Comparison of ENCODE assay signal across 9 cellular contexts in the genomic region with DNA sequence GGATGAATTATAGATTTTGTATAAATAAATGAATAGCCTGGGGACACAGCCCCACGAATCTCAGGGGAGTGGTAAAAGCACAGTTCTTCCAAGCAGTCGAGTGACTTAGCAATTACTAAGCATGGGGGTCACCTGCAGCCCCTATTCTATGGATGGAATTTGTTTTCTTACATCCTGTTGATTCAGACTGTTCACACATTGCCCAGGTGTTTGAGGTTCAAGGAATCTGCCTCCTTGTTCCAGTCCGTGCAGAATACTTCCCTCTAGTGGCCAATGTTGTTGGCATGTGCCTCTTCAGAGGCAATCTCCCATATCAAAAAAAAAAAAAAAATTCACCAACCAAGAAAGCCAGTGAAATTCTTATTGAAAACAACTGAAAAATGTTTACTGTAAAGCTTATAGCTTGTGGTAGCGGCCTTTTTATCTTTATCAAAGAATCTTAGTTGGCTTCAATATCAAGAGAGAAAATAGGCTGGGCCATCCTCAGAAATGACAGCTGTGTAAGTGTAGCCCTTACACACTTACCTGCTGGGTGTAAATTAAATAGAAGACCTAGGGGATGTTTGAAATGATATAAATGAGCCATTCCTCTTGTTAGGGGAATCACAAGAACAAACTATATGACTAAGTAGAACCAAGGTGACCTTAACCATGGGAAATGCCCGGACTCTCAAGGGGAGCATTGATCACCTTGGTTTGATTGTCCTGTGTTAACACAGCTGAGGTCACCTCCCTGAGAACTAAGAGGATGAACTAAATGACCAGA. TPM values are rescaled to one million over a fixed set of nuclear protein-coding genes. Genes with fewer than 3 reads are reported as not detected.
DNase-seq lines count a peak whose midpoint lies in the region; ATAC-seq, FAIRE-seq and TF ChIP-seq lines count a peak whose summit lies in the region.
"Had no signal": no experiment of that assay in that cellular context is flagged by ENCODE, and none has a peak within 500 bp of the region (broad histone marks: within the 10 kb centered on the region; RNA-seq: fewer than 3 reads in every experiment).

No MANE protein-coding gene starts in this region.

- in situ Hi-C loops in HepG2 (cut with HindIII; ENCODE audit: extremely low pct_ligation_motif_present, low pct_unique_long_range_greater_than_20kb): no loop called here

- TF ChIP-seq POLR2A in HepG2 (IDR thresholded peaks at IDR 0.05; ENCODE audit: insufficient read depth in 1 of 2, low read depth in 2 of 2, low read length in 2 of 2) (no peak), uterus (IDR thresholded peaks at IDR 0.05) (no peak)

- no peaks in the 10 kb centered on the region for H4K20me1 ChIP-seq in HepG2 (ENCODE audit: insufficient read depth, low read length)

- no TSS peak for BruUV-seq in HepG2 (replicated peaks; lab: Mats Ljungman, UMichigan)

- H3K36me3 ChIP-seq in RWPE2 (ENCODE audit: low read depth): no peaks in the 10 kb centered on the region
- H3K36me3 ChIP-seq in HepG2 (replicated peaks in 1 of 2; ENCODE audit: control insufficient read depth in 1 of 2, insufficient read depth in 2 of 2, low read length in 2 of 2): no peaks in the 10 kb centered on the region
- H3K36me3 ChIP-seq in uterus: no peaks in the 10 kb centered on the region

- TF ChIP-seq CTCF in RWPE2 (IDR thresholded peaks at IDR 0.05; ENCODE audit: poor library complexity, severe bottlenecking) (peak; percentile 90), HepG2 (CRISPR knock-in tag; IDR thresholded peaks at IDR 0.05) (peak; percentile 53), uterus (IDR thresholded peaks at IDR 0.05) (peak; percentile 27 to 45 (median 30))

- H3K27me3 ChIP-seq in RWPE2 (ENCODE audit: insufficient read depth, poor library complexity, severe bottlenecking): no peaks in the 10 kb centered on the region
- H3K27me3 ChIP-seq in HepG2 (ENCODE audit: control insufficient read depth in 1 of 2, insufficient read depth in 2 of 2, low read length in 2 of 2): no peaks in the 10 kb centered on the region; a peak in 1 of 5 replicates
- no peaks in the 10 kb centered on the region for H3K27me3 ChIP-seq in uterus

- POLR2A ChIA-PET in HepG2 (lab: Yijun Ruan, JAX): no interaction called here

- intact Hi-C loops in HepG2 (cut with micrococcal nuclease; ENCODE audit: unreplicated experiment) (loop anchor here (1.0 kb wide), 2 partner anchors 122 to 245 kb away; no protein-coding TSS in a partner anchor), uterus (cut with DNase I; ENCODE audit: low total_unique reads) (no loop called here)

- ATAC-seq in RWPE2 (ENCODE audit: low read depth) (peak; percentile 89), HepG2 (peak; percentile 80), HG03571 (IDR thresholded peaks at IDR 0.05; ENCODE audit: unreplicated experiment) (no peak)

- no peaks in the 10 kb centered on the region for H3K9me3 ChIP-seq in RWPE2 (ENCODE audit: severe bottlenecking)
- H3K9me3 ChIP-seq in HepG2 (ENCODE audit: low read length): no peaks in the 10 kb centered on the region
- H3K9me3 ChIP-seq in uterus: no peaks in the 10 kb centered on the region

- CTCF ChIA-PET in HepG2 (lab: Yijun Ruan, JAX; ENCODE audit: low intra/inter-chr PET ratio, low total read pairs): interaction anchor here (1.4 kb wide), 1 partner anchor 122 kb away, joined by 13 read pairs; no protein-coding TSS in a partner anchor

- peak; percentile 60 for FAIRE-seq in HepG2 (lab: Jason Lieb, UNC)

- H3K27ac ChIP-seq in RWPE2 (ENCODE audit: poor library complexity, severe bottlenecking): peak overlapping the region; percentile 8
- H3K27ac ChIP-seq in HepG2 (ENCODE audit: extremely low read length, insufficient read depth, low read length): no peak overlapping the region
- no peak overlapping the region for H3K27ac ChIP-seq in uterus

- no peak for TF ChIP-seq EP300 in HepG2 (IDR thresholded peaks at IDR 0.05; ENCODE audit: low read depth in 2 of 2, low read length in 2 of 2)
- no peak for TF ChIP-seq EP300 in HepG2 (CRISPR knock-in tag; IDR thresholded peaks at IDR 0.05; ENCODE audit: borderline replicate concordance)

- H3K4me2 ChIP-seq in HepG2 (ENCODE audit: low read depth, low read length): no peak overlapping the region

- H3K4me3 ChIP-seq in RWPE2 (ENCODE audit: severe bottlenecking): no peak overlapping the region
- H3K4me3 ChIP-seq in HepG2 (replicated peaks in 1 of 3; ENCODE audit: insufficient read depth in 1 of 3, low read depth in 2 of 3, low read length in 3 of 3): no peak overlapping the region
- no peak overlapping the region for H3K4me3 ChIP-seq in uterus

- H3K4me1 ChIP-seq in RWPE2 (ENCODE audit: insufficient read depth, poor library complexity, severe bottlenecking) (peaks cover 3% of the 10 kb centered on the region), HepG2 (ENCODE audit: insufficient read depth, low read length) (no peaks in the 10 kb centered on the region), uterus (no peaks in the 10 kb centered on the region)

- H3K9ac ChIP-seq in HepG2 (ENCODE audit: insufficient read depth, low read depth, low read length): no peak overlapping the region

- peak; percentile 31 for DNase-seq in stimulated activated CD4-positive, alpha-beta T cell treated with anti-CD3 and anti-CD28 coated beads, Interleukin-15, amount 100 ng/mL, for 24 hours
- no peak for DNase-seq in stimulated activated CD4-positive, alpha-beta T cell treated with anti-CD3 and anti-CD28 coated beads, Interleukin-2, amount 100 ng/mL, for 24 hours
- DNase-seq in Kasumi-1 (lab: John Stamatoyannopoulos, UW) (peak; percentile 81 to 89), RWPE2 (ENCODE audit: low spot score) (no peak), cerebellar cortex (ENCODE audit: low spot score) (peak; percentile 68), HepG2 (ENCODE audit: low spot score) (peak; percentile 20), uterus (no peak)

- TF ChIP-seq RAD21 in HepG2 (CRISPR knock-in tag; IDR thresholded peaks at IDR 0.05): no peak

- H3K79me2 ChIP-seq in HepG2 (ENCODE audit: insufficient read depth, low read length): no peaks in the 10 kb centered on the region

- H2AFZ ChIP-seq in HepG2 (ENCODE audit: low read length): no peak overlapping the region

- WGBS in HepG2 (ENCODE audit: low lambda C conversion rate): 3% methylated on average over 5 of the region's 5 CpGs

RNA-seq across cellular contexts. Expression of gene LIPM, which starts 7.8 kb away (rescaled TPM):
- not detected in 2 replicates for total RNA-seq in HepG2 (2016; rRNA removed; fragmentation: Illumina TruSeq; extraction: Trizol)
- total RNA-seq in HepG2 (2016; cell fraction: cytosol; rRNA removed; fragmentation: Illumina TruSeq; extraction: Trizol; ENCODE audit: low read depth): not detected in 2 replicates
- total RNA-seq in HepG2 (2016; cell fraction: insoluble cytoplasmic fraction; rRNA removed; fragmentation: Illumina TruSeq; extraction: Trizol): not detected in 2 replicates
- not detected in 2 replicates for total RNA-seq in HepG2 (2016; cell fraction: membrane; rRNA removed; fragmentation: Illumina TruSeq; extraction: Trizol)
- not detected in 2 replicates for total RNA-seq in HepG2 (2016; cell fraction: nucleus; rRNA removed; fragmentation: Illumina TruSeq; extraction: Trizol)
- not detected in 2 replicates for polyA plus RNA-seq in HepG2 (2011; rRNA removed)
- polyA plus RNA-seq in HepG2 (2011; cell fraction: cytosol; rRNA removed): not detected in 2 replicates
- not detected in 2 replicates for polyA plus RNA-seq in HepG2 (2011; cell fraction: nucleus; rRNA removed)
- not detected in 2 replicates for polyA plus RNA-seq in HepG2 (2012)
- not detected in 2 replicates for polyA plus RNA-seq in HepG2 (2016; cell fraction: cytosol; fragmentation: Illumina TruSeq; extraction: Trizol; ENCODE audit: low read depth)
- not detected in 2 replicates for polyA plus RNA-seq in HepG2 (2016; cell fraction: insoluble cytoplasmic fraction; fragmentation: Illumina TruSeq; extraction: Trizol; ENCODE audit: low read depth)
- not detected in 2 replicates for polyA plus RNA-seq in HepG2 (2016; cell fraction: membrane; fragmentation: Illumina TruSeq; extraction: Trizol; ENCODE audit: low read depth)
- not detected in 2 replicates for polyA plus RNA-seq in HepG2 (2016; cell fraction: nucleus; fragmentation: Illumina TruSeq; extraction: Trizol; ENCODE audit: insufficient read depth, low read depth)
- 0.26 TPM in 1 of 2 replicates, not detected in the other for polyA minus RNA-seq in HepG2 (2011; rRNA and poly(A)+ RNA removed; ENCODE audit: low replicate concordance)
- not detected in 2 replicates for polyA minus RNA-seq in HepG2 (2011; cell fraction: cytosol; rRNA and poly(A)+ RNA removed)
- not detected in 2 replicates for polyA minus RNA-seq in HepG2 (2011; cell fraction: nucleus; rRNA and poly(A)+ RNA removed)
- not detected for total RNA-seq in uterus
- polyA plus RNA-seq: esophagus had no signal

RNA-seq across cellular contexts. Expression of gene ANKRD22, which starts 41.3 kb away (rescaled TPM):
- total RNA-seq in HepG2 (2016; rRNA removed; fragmentation: Illumina TruSeq; extraction: Trizol) (not detected in 2 replicates), uterus (under 1 TPM in 1 of 4 donors, not detected in 3; 0.48 TPM)
- not detected in 2 replicates for total RNA-seq in HepG2 (2016; cell fraction: cytosol; rRNA removed; fragmentation: Illumina TruSeq; extraction: Trizol; ENCODE audit: low read depth)
- total RNA-seq in HepG2 (2016; cell fraction: insoluble cytoplasmic fraction; rRNA removed; fragmentation: Illumina TruSeq; extraction: Trizol): not detected in 2 replicates
- total RNA-seq in HepG2 (2016; cell fraction: membrane; rRNA removed; fragmentation: Illumina TruSeq; extraction: Trizol): not detected in 2 replicates
- not detected in 2 replicates for total RNA-seq in HepG2 (2016; cell fraction: nucleus; rRNA removed; fragmentation: Illumina TruSeq; extraction: Trizol)
- polyA plus RNA-seq in HepG2 (2011; rRNA removed): not detected in 2 replicates
- not detected in 2 replicates for polyA plus RNA-seq in HepG2 (2011; cell fraction: cytosol; rRNA removed)
- polyA plus RNA-seq in HepG2 (2011; cell fraction: nucleus; rRNA removed): not detected in 2 replicates
- not detected in 2 replicates for polyA plus RNA-seq in HepG2 (2012)
- polyA plus RNA-seq in HepG2 (2016; cell fraction: cytosol; fragmentation: Illumina TruSeq; extraction: Trizol; ENCODE audit: low read depth): not detected in 2 replicates
- not detected in 2 replicates for polyA plus RNA-seq in HepG2 (2016; cell fraction: insoluble cytoplasmic fraction; fragmentation: Illumina TruSeq; extraction: Trizol; ENCODE audit: low read depth)
- not detected in 2 replicates for polyA plus RNA-seq in HepG2 (2016; cell fraction: membrane; fragmentation: Illumina TruSeq; extraction: Trizol; ENCODE audit: low read depth)
- polyA plus RNA-seq in HepG2 (2016; cell fraction: nucleus; fragmentation: Illumina TruSeq; extraction: Trizol; ENCODE audit: insufficient read depth, low read depth): not detected in 2 replicates
- not detected in 2 replicates for polyA minus RNA-seq in HepG2 (2011; rRNA and poly(A)+ RNA removed; ENCODE audit: low replicate concordance)
- not detected in 2 replicates for polyA minus RNA-seq in HepG2 (2011; cell fraction: cytosol; rRNA and poly(A)+ RNA removed)
- not detected in 2 replicates for polyA minus RNA-seq in HepG2 (2011; cell fraction: nucleus; rRNA and poly(A)+ RNA removed)

RNA-seq across cellular contexts. Expression of gene LIPN, which starts 50.6 kb away (rescaled TPM):
- total RNA-seq in HepG2 (2016; rRNA removed; fragmentation: Illumina TruSeq; extraction: Trizol) (not detected in 2 replicates), uterus (not detected)
- not detected in 2 replicates for total RNA-seq in HepG2 (2016; cell fraction: cytosol; rRNA removed; fragmentation: Illumina TruSeq; extraction: Trizol; ENCODE audit: low read depth)
- not detected in 2 replicates for total RNA-seq in HepG2 (2016; cell fraction: insoluble cytoplasmic fraction; rRNA removed; fragmentation: Illumina TruSeq; extraction: Trizol)
- total RNA-seq in HepG2 (2016; cell fraction: membrane; rRNA removed; fragmentation: Illumina TruSeq; extraction: Trizol): not detected in 2 replicates
- not detected in 2 replicates for total RNA-seq in HepG2 (2016; cell fraction: nucleus; rRNA removed; fragmentation: Illumina TruSeq; extraction: Trizol)
- not detected in 2 replicates for polyA plus RNA-seq in HepG2 (2011; rRNA removed)
- polyA plus RNA-seq in HepG2 (2011; cell fraction: cytosol; rRNA removed): not detected in 2 replicates
- not detected in 2 replicates for polyA plus RNA-seq in HepG2 (2011; cell fraction: nucleus; rRNA removed)
- polyA plus RNA-seq in HepG2 (2012): not detected in 2 replicates
- polyA plus RNA-seq in HepG2 (2016; cell fraction: cytosol; fragmentation: Illumina TruSeq; extraction: Trizol; ENCODE audit: low read depth): not detected in 2 replicates
- not detected in 2 replicates for polyA plus RNA-seq in HepG2 (2016; cell fraction: insoluble cytoplasmic fraction; fragmentation: Illumina TruSeq; extraction: Trizol; ENCODE audit: low read depth)
- polyA plus RNA-seq in HepG2 (2016; cell fraction: membrane; fragmentation: Illumina TruSeq; extraction: Trizol; ENCODE audit: low read depth): not detected in 2 replicates
- polyA plus RNA-seq in HepG2 (2016; cell fraction: nucleus; fragmentation: Illumina TruSeq; extraction: Trizol; ENCODE audit: insufficient read depth, low read depth): not detected in 2 replicates
- 0.12 TPM in 1 of 2 replicates, not detected in the other for polyA minus RNA-seq in HepG2 (2011; rRNA and poly(A)+ RNA removed; ENCODE audit: low replicate concordance)
- not detected in 2 replicates for polyA minus RNA-seq in HepG2 (2011; cell fraction: cytosol; rRNA and poly(A)+ RNA removed)
- not detected in 2 replicates for polyA minus RNA-seq in HepG2 (2011; cell fraction: nucleus; rRNA and poly(A)+ RNA removed)

Comparison
In these comparisons a context has a peak if more than half of its experiments do, and no peak if none do; other contexts are left out.
1. DNase-seq: peak in stimulated activated CD4-positive, alpha-beta T cell treated with anti-CD3 and anti-CD28 coated beads, Interleukin-15, amount 100 ng/mL, for 24 hours (single experiment), Kasumi-1 (2 of 2), cerebellar cortex (single experiment) and HepG2 (single experiment); none in stimulated activated CD4-positive, alpha-beta T cell treated with anti-CD3 and anti-CD28 coated beads, Interleukin-2, amount 100 ng/mL, for 24 hours (0 of 2), RWPE2 (single experiment) and uterus (0 of 2).
2. CTCF ChIP-seq: peak in every context shown above with its lines; median percentile 90 in RWPE2; 53 in HepG2; 30 in uterus.